Comparison of ENCODE assay signal across 10 cellular contexts in the genomic region with DNA sequence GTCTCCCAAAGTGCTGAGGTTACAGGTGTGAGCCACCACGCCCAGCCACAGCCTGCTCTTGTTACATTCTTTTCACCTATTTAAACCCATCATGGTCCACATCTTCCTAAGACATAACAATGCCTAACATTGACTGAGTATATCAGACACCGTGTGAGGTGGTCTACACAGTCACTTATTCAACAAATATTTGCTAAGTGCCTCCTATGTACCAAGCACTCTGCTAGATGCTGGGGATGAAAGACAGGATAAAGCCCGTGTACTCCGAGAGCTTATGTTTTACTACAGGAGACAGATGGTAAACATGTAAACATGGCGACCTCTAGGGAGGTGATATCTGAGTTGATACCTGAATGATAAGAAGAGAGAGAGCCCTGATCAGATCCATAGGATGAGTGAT. TPM values are rescaled to one million over a fixed set of nuclear protein-coding genes. Genes with fewer than 3 reads are reported as not detected.
DNase-seq lines count a peak whose midpoint lies in the region; ATAC-seq and TF ChIP-seq lines count a peak whose summit lies in the region.
"Had no signal": no experiment of that assay in that cellular context is flagged by ENCODE, and none has a peak within 500 bp of the region (broad histone marks: within the 10 kb centered on the region; RNA-seq: fewer than 3 reads in every experiment).

No MANE protein-coding gene starts in this region.

- H3K4me1 Mint-ChIP-seq in T-helper 2 cell treated with Interferon-gamma antibody and Interleukin-4, amounts not matched to agents 5 μg/mL and 100 μg/mL, for 36 hours (ENCODE audit: low read depth): peaks cover 56% of the 10 kb centered on the region

- H3K27me3 Mint-ChIP-seq in T-helper 2 cell treated with Interferon-gamma antibody and Interleukin-4, amounts not matched to agents 5 μg/mL and 100 μg/mL, for 36 hours (ENCODE audit: low read depth): no peaks in the 10 kb centered on the region

- no TSS peak for BruUV-seq in PC-9 (replicated peaks; lab: Mats Ljungman, UMichigan)

- intact Hi-C loops in PC-9 (cut with micrococcal nuclease; ENCODE audit: unreplicated experiment): no loop called here
- intact Hi-C loops in sciatic nerve (cut with DNase I): no loop called here

- H3K9me3 ChIP-seq in PC-9 (ENCODE audit: insufficient read depth, low read depth): no peaks in the 10 kb centered on the region
- H3K9me3 ChIP-seq in suprapubic skin: no peaks in the 10 kb centered on the region

- 74% methylated on average over 5 of the region's 5 CpGs for WGBS in suprapubic skin

- H3K4me1 ChIP-seq in PC-9 (replicated peaks; ENCODE audit: insufficient read depth) (peaks cover 97% of the 10 kb centered on the region), suprapubic skin (peaks cover 85% of the 10 kb centered on the region)

- H4K20me1 ChIP-seq in PC-9 (ENCODE audit: insufficient read depth): no peaks in the 10 kb centered on the region

- POLR2A ChIA-PET in PC-9 (lab: Charles Lee; ENCODE audit: unreplicated experiment): no interaction called here

- H3K27me3 ChIP-seq in PC-9 (ENCODE audit: insufficient read depth, low read depth) (no peaks in the 10 kb centered on the region), suprapubic skin (no peaks in the 10 kb centered on the region)

- H3F3A ChIP-seq in PC-9 (ENCODE audit: insufficient read depth, low read depth): peaks cover 96% of the 10 kb centered on the region

- peaks cover 97% of the 10 kb centered on the region for H3K79me2 ChIP-seq in PC-9 (ENCODE audit: low read depth)

- H3K27ac Mint-ChIP-seq in T-helper 2 cell treated with Interferon-gamma antibody and Interleukin-4, amounts not matched to agents 5 μg/mL and 100 μg/mL, for 36 hours: peak overlapping the region; percentile 2

- no peaks in the 10 kb centered on the region for H3K9me2 ChIP-seq in PC-9 (ENCODE audit: insufficient read depth)

- H3K4me3 ChIP-seq in PC-9 (no peak overlapping the region), suprapubic skin (no peak overlapping the region)

- no peak for DNase-seq in T-helper 2 cell treated with Interferon-gamma antibody and Interleukin-4, amounts not matched to agents 5 μg/mL and 100 μg/mL, for 36 hours (ENCODE audit: low spot score)
- DNase-seq in T-helper 2 cell: no peak
- no peak for DNase-seq in PC-9
- no peak for DNase-seq in epithelial cell of prostate (ENCODE audit: low read depth, low spot score)
- no peak for DNase-seq in suprapubic skin (ENCODE audit: low spot score in 2 of 2)
- no peak for DNase-seq in sciatic nerve (ENCODE audit: low spot score)
- DNase-seq in SW480 (ENCODE audit: low spot score): no peak
- no peak for DNase-seq in NCI-H446 (lab: John Stamatoyannopoulos, UW)
- DNase-seq: activated effector memory CD4-positive, alpha-beta T cell treated with anti-CD3 and anti-CD28 coated beads, Interleukin-2, amount 50 U/mL, for 16 hours; H9 had no signal

- TF ChIP-seq CTCF in PC-9 (conservative IDR thresholded peaks at IDR 0.05): no peak
- no peak for TF ChIP-seq CTCF in suprapubic skin (IDR thresholded peaks at IDR 0.05)

- no peak overlapping the region for H3K4me3 Mint-ChIP-seq in T-helper 2 cell treated with Interferon-gamma antibody and Interleukin-4, amounts not matched to agents 5 μg/mL and 100 μg/mL, for 36 hours

- no peak for ATAC-seq in sciatic nerve

- H3K36me3 ChIP-seq in PC-9 (ENCODE audit: low read depth) (peaks cover 59% of the 10 kb centered on the region), suprapubic skin (peaks cover 22% of the 10 kb centered on the region)

- H3K9me3 Mint-ChIP-seq in T-helper 2 cell treated with Interferon-gamma antibody and Interleukin-4, amounts not matched to agents 5 μg/mL and 100 μg/mL, for 36 hours: no peaks in the 10 kb centered on the region
- H3K9me3 Mint-ChIP-seq: H9 had no signal

- no peak for TF ChIP-seq POLR2A in suprapubic skin (IDR thresholded peaks at IDR 0.05)

- H3K36me3 Mint-ChIP-seq in T-helper 2 cell treated with Interferon-gamma antibody and Interleukin-4, amounts not matched to agents 5 μg/mL and 100 μg/mL, for 36 hours (ENCODE audit: low read depth): peaks cover 64% of the 10 kb centered on the region

- H3K27ac ChIP-seq in PC-9: peak overlapping the region; percentile 99
- H3K27ac ChIP-seq in epithelial cell of prostate: peak overlapping the region; percentile 100
- H3K27ac ChIP-seq in suprapubic skin: peak overlapping the region; percentile 98

- CTCF ChIA-PET in PC-9 (lab: Charles Lee): no interaction called here

- no peak overlapping the region for H2AFZ ChIP-seq in PC-9

- TF ChIP-seq EP300 in suprapubic skin (IDR thresholded peaks at IDR 0.05): no peak

- peak overlapping the region; percentile 97 for H3K4me2 ChIP-seq in PC-9

RNA-seq across cellular contexts. Expression of gene BCL2L1, which starts 12.7 kb away (rescaled TPM):
- 125 and 129 TPM in 2 replicates for total RNA-seq in PC-9 (2021)
- total RNA-seq in suprapubic skin: 100 to 1,000 TPM; 104 to 120 (median 107) TPM
- 112 TPM for total RNA-seq in sciatic nerve

RNA-seq across cellular contexts. Expression of gene TPX2, which starts 29.2 kb away (rescaled TPM):
- total RNA-seq in PC-9 (2021): 140 and 164 TPM in 2 replicates
- total RNA-seq in suprapubic skin: 10 to 100 TPM in 2 of 4 donors, 1 to 10 TPM in 2; 4.4 to 11.2 (median 9.7) TPM
- total RNA-seq in sciatic nerve: 0.71 TPM

Comparison
In these comparisons a context has a peak if more than half of its experiments do, and no peak if none do; other contexts are left out.
1. RNA of gene TPX2, which starts 29.2 kb away (total RNA-seq): 140 to 164 TPM in PC-9; 4.4 to 11.2 TPM in suprapubic skin and 0.71 TPM in sciatic nerve (single experiment); every median in the first group is over 10 times any median in the second.
2. Peak in every context shown above with its lines, with median percentiles within 50 percentile points of each other: H3K27ac ChIP-seq.